10 cellular contexts compared by ENCODE assay signal in genomic region chr5:14257995-14258403, GRCh38.
DNase-seq lines count a peak whose midpoint lies in the region; ATAC-seq, FAIRE-seq and TF ChIP-seq lines count a peak whose summit lies in the region.
"Had no signal": no experiment of that assay in that cellular context is flagged by ENCODE, and none has a peak within 500 bp of the region (broad histone marks: within the 10 kb centered on the region; RNA-seq: fewer than 3 reads in every experiment).

No MANE protein-coding gene starts in this region.

- H2AK5ac ChIP-seq in mesenchymal stem cell (ENCODE audit: low read length, severe bottlenecking): no peak overlapping the region

- 78 to 82% methylated on average over 7 of the region's 7 CpGs for WGBS in GM23248 (ENCODE audit: low coverage in 1 of 2, low lambda C conversion rate in 2 of 2, missing lambda C conversion rate in 2 of 2), 2 experiments
- WGBS in mesenchymal stem cell: 57% methylated on average over 4 of the region's 7 CpGs
- WGBS in prostate gland: 61% methylated on average over 7 of the region's 7 CpGs

- no peaks in the 10 kb centered on the region for H3K9me2 ChIP-seq in GM23248 (ENCODE audit: insufficient read depth)

- H3K27ac ChIP-seq in GM23248: 0 out of 2 replicates have a peak overlapping the region, but pooled peaks have one; percentile 21
- H3K27ac ChIP-seq in mesenchymal stem cell (ENCODE audit: low read length, poor library complexity, severe bottlenecking): no peak overlapping the region
- H3K27ac ChIP-seq in upper lobe of right lung: no peak overlapping the region
- H3K27ac ChIP-seq in prostate gland: peak overlapping the region in 1 of 2 donors; percentile 4
- H3K27ac ChIP-seq: cardiac muscle cell had no signal

- no peak overlapping the region for H2AFZ ChIP-seq in GM23248
- H2AFZ ChIP-seq in mesenchymal stem cell (ENCODE audit: low read depth, low read length): no peak overlapping the region

- peaks cover 30% of the 10 kb centered on the region for H3K36me3 ChIP-seq in GM23248 (ENCODE audit: low read depth)
- peaks cover 24 to 26% of the 10 kb centered on the region in 2 experiments for H3K36me3 ChIP-seq in mesenchymal stem cell (ENCODE audit: control insufficient read depth in 1 of 2, insufficient read depth in 2 of 2, low read depth in 1 of 2, low read length in 2 of 2)
- H3K36me3 ChIP-seq in upper lobe of right lung: no peaks in the 10 kb centered on the region
- H3K36me3 ChIP-seq in prostate gland: no peaks in the 10 kb centered on the region
- H3K36me3 ChIP-seq: cardiac muscle cell had no signal

- H3K9ac ChIP-seq in GM23248 (no peak overlapping the region), mesenchymal stem cell (ENCODE audit: low read length) (no peak overlapping the region)

- H3K4me1 ChIP-seq in GM23248 (ENCODE audit: insufficient read depth): peaks cover 39% of the 10 kb centered on the region
- peaks cover 28% of the 10 kb centered on the region for H3K4me1 ChIP-seq in mesenchymal stem cell (ENCODE audit: control insufficient read depth, insufficient read depth, low read depth, low read length)
- H3K4me1 ChIP-seq in upper lobe of right lung: peaks cover 33% of the 10 kb centered on the region
- peaks cover 12% of the 10 kb centered on the region for H3K4me1 ChIP-seq in prostate gland (replicated peaks)

- H3K27me3 ChIP-seq in GM23248 (replicated peaks; ENCODE audit: insufficient read depth) (no peaks in the 10 kb centered on the region), mesenchymal stem cell (ENCODE audit: control insufficient read depth in 1 of 2, insufficient read depth in 1 of 2, low read length in 2 of 2) (no peaks in the 10 kb centered on the region), upper lobe of right lung (no peaks in the 10 kb centered on the region), prostate gland (replicated peaks; ENCODE audit: insufficient read depth) (no peaks in the 10 kb centered on the region)
- H3K27me3 ChIP-seq: cardiac muscle cell had no signal

- in situ Hi-C loops in GM23248 (cut with MboI): loop anchor here (25.0 kb wide), 1 partner anchor 271 kb away; no protein-coding TSS in a partner anchor

- intact Hi-C loops in upper lobe of right lung (cut with DNase I) (no loop called here), prostate gland (cut with DNase I) (loop anchor here (5.0 kb wide), 1 partner anchor 36 kb away; no protein-coding TSS in a partner anchor)

- no peak for FAIRE-seq in urothelium cell line (lab: Jason Lieb, UNC)

- H2BK12ac ChIP-seq in mesenchymal stem cell (ENCODE audit: low read length in 2 of 2): peak overlapping the region; percentile 2 to 9

- H3K4me2 ChIP-seq in GM23248 (ENCODE audit: unreplicated experiment): no peak overlapping the region
- no peak overlapping the region for H3K4me2 ChIP-seq in mesenchymal stem cell (ENCODE audit: low read length, poor library complexity, severe bottlenecking)

- no peak overlapping the region for H2BK15ac ChIP-seq in mesenchymal stem cell (ENCODE audit: low read depth, poor library complexity, severe bottlenecking)

- peaks cover 62% of the 10 kb centered on the region for H3F3A ChIP-seq in GM23248 (ENCODE audit: insufficient read depth)

- TF ChIP-seq CTCF in upper lobe of right lung (IDR thresholded peaks at IDR 0.05) (no peak), prostate gland (IDR thresholded peaks at IDR 0.05) (no peak)

- H3K14ac ChIP-seq in mesenchymal stem cell (ENCODE audit: low read length in 2 of 2): no peak overlapping the region

- H3K79me1 ChIP-seq in mesenchymal stem cell (replicated peaks; ENCODE audit: low read length, poor library complexity, severe bottlenecking): no peaks in the 10 kb centered on the region

- H3K79me2 ChIP-seq in GM23248 (ENCODE audit: insufficient read depth): peaks cover 100% of the 10 kb centered on the region

- H3K9me3 ChIP-seq in GM23248 (ENCODE audit: low read depth) (no peaks in the 10 kb centered on the region), mesenchymal stem cell (ENCODE audit: control insufficient read depth, low read length) (peaks cover 25% of the 10 kb centered on the region), upper lobe of right lung (no peaks in the 10 kb centered on the region), prostate gland (no peaks in the 10 kb centered on the region)

- peaks cover 6% of the 10 kb centered on the region; the same call in 1 of the 2 replicates for H4K20me1 ChIP-seq in GM23248 (ENCODE audit: insufficient read depth)

- TF ChIP-seq POLR2A in prostate gland (IDR thresholded peaks at IDR 0.05): no peak

- no peak overlapping the region for H2BK120ac ChIP-seq in mesenchymal stem cell (ENCODE audit: low read depth, low read length)

- H3K4ac ChIP-seq in mesenchymal stem cell (ENCODE audit: low read depth in 1 of 2, low read length in 2 of 2): peak overlapping the region in 1 of 2 experiments; percentile 11

- H3K23ac ChIP-seq in mesenchymal stem cell (ENCODE audit: low read length in 2 of 2): no peak overlapping the region

- no peak overlapping the region for H4K8ac ChIP-seq in mesenchymal stem cell (ENCODE audit: low read length)

- H3K4me3 ChIP-seq in GM23248 (no peak overlapping the region), mesenchymal stem cell (ENCODE audit: insufficient read depth in 1 of 2, low read depth in 1 of 2, low read length in 2 of 2) (no peak overlapping the region), upper lobe of right lung (no peak overlapping the region), prostate gland (no peak overlapping the region)
- H3K4me3 ChIP-seq: cardiac muscle cell had no signal

- peak; percentile 75 for ATAC-seq in GM18868 (IDR thresholded peaks at IDR 0.05; ENCODE audit: unreplicated experiment)
- peak; percentile 43 for ATAC-seq in HG03558 (IDR thresholded peaks at IDR 0.05; ENCODE audit: extremely low read depth, unreplicated experiment)
- no peak for ATAC-seq in upper lobe of right lung

- no peak overlapping the region for H2BK5ac ChIP-seq in mesenchymal stem cell (ENCODE audit: low read depth, low read length, poor library complexity, severe bottlenecking)

- H3K18ac ChIP-seq in mesenchymal stem cell (ENCODE audit: low read depth in 1 of 2, low read length in 2 of 2): no peak overlapping the region

- DNase-seq in GM23248 (no peak), mesenchymal stem cell (no peak), upper lobe of right lung (no peak), urothelium cell line (ENCODE audit: low spot score) (no peak), prostate gland (ENCODE audit: low spot score) (no peak)
- DNase-seq in central memory CD4-positive, alpha-beta T cell: no peak
- DNase-seq: NCI-H1436 treated with DMSO at 0.1 percent for 48 hours had no signal

- no peak overlapping the region for H4K91ac ChIP-seq in mesenchymal stem cell (ENCODE audit: low read length)
